Comparison of ENCODE assay signal across 8 cellular contexts in genomic region chr7:38105874-38106483, GRCh38.
DNase-seq lines count a peak whose midpoint lies in the region; ATAC-seq and TF ChIP-seq lines count a peak whose summit lies in the region.

No MANE protein-coding gene starts in this region.

- CTCF ChIA-PET in activated naive CD4-positive, alpha-beta T cell treated with anti-CD3 and anti-CD28 coated beads, Interleukin-2, amount 10 ng/mL, durations not matched to agents 7 days and 5 days (lab: Charles Lee) = interaction anchor here (1.0 to 4.7 kb wide), 9 partner anchors 107 to 268 kb away, joined by 3 to 48 read pairs (median 9); no protein-coding TSS in a partner anchor

- TF ChIP-seq POLR2A in gastroesophageal sphincter (IDR thresholded peaks at IDR 0.05) = no peak

- peak overlapping the region; percentile 48 for H3K27ac ChIP-seq in VCaP
- no peak overlapping the region for H3K27ac ChIP-seq in gastroesophageal sphincter

- DNase-seq in activated naive CD4-positive, alpha-beta T cell treated with Interleukin-2 at 50 U/mL for 16 hours = peak; percentile 6
- no peak for DNase-seq in activated naive CD4-positive, alpha-beta T cell treated with anti-CD3 and anti-CD28 coated beads, Interleukin-2, amount 10 ng/mL, durations not matched to agents 7 days and 5 days
- DNase-seq in HAP-1 (ENCODE audit: low spot score in 2 of 2) (peak; percentile 8 to 21), NCI-H2107 (lab: John Stamatoyannopoulos, UW) (peak; percentile 38), pons (ENCODE audit: low spot score) (peak; percentile 75), ureter (ENCODE audit: low spot score) (no peak)

- no peak overlapping the region for H3K4me3 Mint-ChIP-seq in activated naive CD4-positive, alpha-beta T cell treated with anti-CD3 and anti-CD28 coated beads, Interleukin-2, amount 10 ng/mL, durations not matched to agents 7 days and 5 days

- TF ChIP-seq CTCF in VCaP (conservative IDR thresholded peaks at IDR 0.05) (peak; percentile 83), gastroesophageal sphincter (IDR thresholded peaks at IDR 0.05) (peak; percentile 57 to 70 (median 69))

- no peaks in the 10 kb centered on the region for H3K36me3 Mint-ChIP-seq in activated naive CD4-positive, alpha-beta T cell treated with anti-CD3 and anti-CD28 coated beads, Interleukin-2, amount 10 ng/mL, durations not matched to agents 7 days and 5 days

- TF ChIP-seq EP300 in gastroesophageal sphincter (IDR thresholded peaks at IDR 0.05) = no peak

- 15 to 20% methylated on average over 4 to 5 of the region's 5 CpGs for WGBS in gastroesophageal sphincter (ENCODE audit: low coverage in 1 of 2), 2 donors

- H3K4me3 ChIP-seq in HAP-1 (no peak overlapping the region), gastroesophageal sphincter (no peak overlapping the region)

- no peaks in the 10 kb centered on the region for H3K4me1 Mint-ChIP-seq in activated naive CD4-positive, alpha-beta T cell treated with anti-CD3 and anti-CD28 coated beads, Interleukin-2, amount 10 ng/mL, durations not matched to agents 7 days and 5 days

- in situ Hi-C loops in HAP-1 (cut with MboI; ENCODE audit: low sequenced_read_pairs) = loop anchor here (5.0 kb wide), 2 partner anchors 116 to 246 kb away; no protein-coding TSS in a partner anchor

- H3K27me3 ChIP-seq in HAP-1 (ENCODE audit: low read depth) = peaks cover 9% of the 10 kb centered on the region
- H3K27me3 ChIP-seq in gastroesophageal sphincter = peaks cover 6% of the 10 kb centered on the region

- no peaks in the 10 kb centered on the region for H3K4me1 ChIP-seq in HAP-1
- H3K4me1 ChIP-seq in gastroesophageal sphincter = peaks cover 0 to 3% (median 0%) of the 10 kb centered on the region in 3 donors

- H3K36me3 ChIP-seq in HAP-1 (replicated peaks) = no peaks in the 10 kb centered on the region
- no peaks in the 10 kb centered on the region for H3K36me3 ChIP-seq in gastroesophageal sphincter

- peaks cover 15% of the 10 kb centered on the region for H3K27me3 Mint-ChIP-seq in activated naive CD4-positive, alpha-beta T cell treated with anti-CD3 and anti-CD28 coated beads, Interleukin-2, amount 10 ng/mL, durations not matched to agents 7 days and 5 days

- no peak for ATAC-seq in gastroesophageal sphincter

- H3K27ac Mint-ChIP-seq in activated naive CD4-positive, alpha-beta T cell treated with anti-CD3 and anti-CD28 coated beads, Interleukin-2, amount 10 ng/mL, durations not matched to agents 7 days and 5 days = no peak overlapping the region

- H3K9me3 ChIP-seq in HAP-1 (no peaks in the 10 kb centered on the region), gastroesophageal sphincter (no peaks in the 10 kb centered on the region)

- H3K9me3 Mint-ChIP-seq in activated naive CD4-positive, alpha-beta T cell treated with anti-CD3 and anti-CD28 coated beads, Interleukin-2, amount 10 ng/mL, durations not matched to agents 7 days and 5 days = no peaks in the 10 kb centered on the region

Comparison
In these comparisons a context has a peak if more than half of its experiments do, and no peak if none do; other contexts are left out.
1. DNase-seq: peak in activated naive CD4-positive, alpha-beta T cell treated with Interleukin-2 at 50 U/mL for 16 hours (single experiment), HAP-1 (2 of 2), NCI-H2107 (single experiment) and pons (single experiment); none in activated naive CD4-positive, alpha-beta T cell treated with anti-CD3 and anti-CD28 coated beads, Interleukin-2, amount 10 ng/mL, durations not matched to agents 7 days and 5 days (single experiment) and ureter (single experiment).